ENCODE assay signal across 8 cellular contexts in the genomic region with DNA sequence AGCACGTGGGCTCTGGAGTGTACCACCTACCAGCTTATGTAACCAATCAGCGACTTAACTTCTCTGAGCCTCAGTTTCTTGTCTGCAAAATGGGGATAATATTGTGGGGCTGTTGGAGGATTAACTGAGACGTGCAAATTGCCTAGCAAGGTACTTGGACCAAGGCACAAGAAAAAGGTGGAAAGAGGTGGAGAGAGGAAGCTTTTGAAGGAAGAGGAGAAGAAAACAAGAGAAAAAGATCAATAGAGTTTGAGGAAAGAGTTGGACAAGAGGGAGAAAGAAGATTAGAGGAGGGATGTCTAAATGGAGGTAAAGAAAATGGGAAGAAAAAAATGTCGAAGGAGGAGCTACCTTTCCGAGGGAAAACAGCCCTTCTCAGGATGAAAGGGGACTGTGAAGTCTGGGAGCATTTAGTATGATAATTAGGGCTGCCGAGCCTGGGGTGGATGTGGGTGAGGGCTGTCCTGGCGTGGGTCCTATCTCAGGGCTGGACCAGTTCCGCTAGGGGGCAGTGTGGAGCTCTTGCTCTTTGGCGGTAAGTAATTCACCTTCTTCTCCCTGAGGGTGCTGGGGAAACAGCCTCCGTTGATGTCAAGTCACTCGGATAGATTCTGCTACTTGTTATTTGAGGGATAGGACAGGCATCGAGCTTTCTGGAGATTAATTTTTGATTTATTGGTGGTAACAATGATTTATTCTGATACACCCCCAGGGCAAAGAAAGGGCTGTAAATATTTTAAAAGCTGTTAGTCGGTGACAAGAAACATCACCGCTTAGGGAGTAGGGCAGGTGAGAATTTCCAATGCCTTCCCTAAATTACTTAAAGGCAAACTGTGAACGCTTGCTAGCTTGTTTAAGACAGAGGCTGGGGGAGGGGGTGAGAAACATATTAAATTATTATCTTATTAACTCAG.
A peak's percentile ranks its signal among the peaks of the same experiment; 100 is the strongest.
DNase-seq lines count a peak whose midpoint lies in the region; ATAC-seq, FAIRE-seq and TF ChIP-seq lines count a peak whose summit lies in the region.

No MANE protein-coding gene starts in this region.

- H3K27ac Mint-ChIP-seq in activated CD4-positive, alpha-beta T cell treated with anti-CD3 and anti-CD28 coated beads, Interleukin-2, amount 10 ng/mL, durations not matched to agents 7 days and 5 days = no peak overlapping the region
- H3K27ac Mint-ChIP-seq in memory B cell = no peak overlapping the region

- peaks cover 9% of the 10 kb centered on the region for H3K4me1 Mint-ChIP-seq in activated CD4-positive, alpha-beta T cell treated with anti-CD3 and anti-CD28 coated beads, Interleukin-2, amount 10 ng/mL, durations not matched to agents 7 days and 5 days
- peaks cover 4% of the 10 kb centered on the region for H3K4me1 Mint-ChIP-seq in memory B cell

- H3K27me3 ChIP-seq in dorsolateral prefrontal cortex = peaks cover 0 to 16% (median 0%) of the 10 kb centered on the region in 45 donors

- FAIRE-seq in GM12892 (lab: Jason Lieb, UNC) = peak; percentile 60

- CTCF ChIA-PET in activated CD4-positive, alpha-beta T cell treated with anti-CD3 and anti-CD28 coated beads, Interleukin-2, amount 10 ng/mL, durations not matched to agents 7 days and 5 days (lab: Charles Lee) = interaction anchor here (0.8 to 5.5 kb wide), 19 partner anchors 9 to 226 kb away, joined by 3 to 49 read pairs (median 3); no protein-coding TSS in a partner anchor

- no peak for TF ChIP-seq POLR2A in GM12892 (IDR thresholded peaks at IDR 0.05; ENCODE audit: low read depth, low read length)

- POLR2A ChIA-PET in activated CD4-positive, alpha-beta T cell treated with anti-CD3 and anti-CD28 coated beads, Interleukin-2, amount 10 ng/mL, durations not matched to agents 7 days and 5 days (lab: Charles Lee) = no interaction called here

- no peak overlapping the region for H3K4me3 Mint-ChIP-seq in activated CD4-positive, alpha-beta T cell treated with anti-CD3 and anti-CD28 coated beads, Interleukin-2, amount 10 ng/mL, durations not matched to agents 7 days and 5 days
- no peak overlapping the region for H3K4me3 Mint-ChIP-seq in memory B cell

- ATAC-seq in memory B cell (ENCODE audit: low read depth) (peak; percentile 96), HG03520 (IDR thresholded peaks at IDR 0.05; ENCODE audit: unreplicated experiment) (no peak)

- intact Hi-C loops in dorsolateral prefrontal cortex (cut with DNase I) = loop anchor here in 1 of 2 donors (10.0 kb wide), 1 partner anchor 357 kb away; no protein-coding TSS in a partner anchor

- TF ChIP-seq CTCF in 22Rv1 (IDR thresholded peaks at IDR 0.05) (peak; percentile 100), dorsolateral prefrontal cortex (IDR thresholded peaks at IDR 0.05 in 54 of 56, conservative IDR thresholded peaks at IDR 0.05 in 2 of 56; ENCODE audit: low read depth in 1 of 56, partially characterized antibody in 56 of 56) (peak; percentile 22 to 87 (median 77))

- DNase-seq in GM12892 (ENCODE audit: insufficient read length) (peak; percentile 44), NCI-H2227 treated with DMSO at 0.1 percent for 48 hours (lab: John Stamatoyannopoulos, UW) (peak; percentile 63), dorsolateral prefrontal cortex (peak; percentile 38 to 62 (median 56)), memory B cell (ENCODE audit: low spot score in 2 of 2) (peak; percentile 75 to 82)
- peak; percentile 87 for DNase-seq in activated CD4-positive, alpha-beta T cell treated with anti-CD3 and anti-CD28 coated beads, Interleukin-2, amount 10 ng/mL, durations not matched to agents 7 days and 5 days
- DNase-seq in stimulated activated CD8-positive, alpha-beta memory T cell treated with anti-CD3 and anti-CD28 coated beads, Interleukin-15, amount 100 ng/mL, for 24 hours (ENCODE audit: low read depth) = peak; percentile 76

- no peak overlapping the region for H3K27ac ChIP-seq in 22Rv1
- no peak overlapping the region for H3K27ac ChIP-seq in dorsolateral prefrontal cortex

- no peaks in the 10 kb centered on the region for H3K36me3 Mint-ChIP-seq in activated CD4-positive, alpha-beta T cell treated with anti-CD3 and anti-CD28 coated beads, Interleukin-2, amount 10 ng/mL, durations not matched to agents 7 days and 5 days (ENCODE audit: low read depth)
- no peaks in the 10 kb centered on the region for H3K36me3 Mint-ChIP-seq in memory B cell

- no peaks in the 10 kb centered on the region for H3K9me3 Mint-ChIP-seq in activated CD4-positive, alpha-beta T cell treated with anti-CD3 and anti-CD28 coated beads, Interleukin-2, amount 10 ng/mL, durations not matched to agents 7 days and 5 days
- H3K9me3 Mint-ChIP-seq in memory B cell = no peaks in the 10 kb centered on the region

- H3K4me3 ChIP-seq in dorsolateral prefrontal cortex = no peak overlapping the region

- H3K27me3 Mint-ChIP-seq in activated CD4-positive, alpha-beta T cell treated with anti-CD3 and anti-CD28 coated beads, Interleukin-2, amount 10 ng/mL, durations not matched to agents 7 days and 5 days = peaks cover 27% of the 10 kb centered on the region
- peaks cover 27% of the 10 kb centered on the region for H3K27me3 Mint-ChIP-seq in memory B cell
